30 cellular contexts compared by ENCODE assay signal in genomic region chr1:152969036-152969435, GRCh38. TPM values are rescaled to one million over a fixed set of nuclear protein-coding genes. Genes with fewer than 3 reads are reported as not detected.
"Had no signal": no experiment of that assay in that cellular context is flagged by ENCODE, and none has a peak within 500 bp of the region (broad histone marks: within the 10 kb centered on the region; RNA-seq: fewer than 3 reads in every experiment).

No MANE protein-coding gene starts in this region.

- H3K36me3 ChIP-seq: brain microvascular endothelial cell, cardiac muscle cell, Peyer's patch had no signal

- H3K4me1 ChIP-seq: Peyer's patch had no signal

- H3K27me3 ChIP-seq: brain microvascular endothelial cell, cardiac muscle cell, Peyer's patch had no signal

- DNase-seq: activated CD4-positive, alpha-beta T cell treated with anti-CD3 and anti-CD28 coated beads for 48 hours; activated CD4-positive, alpha-beta T cell treated with anti-CD3 and anti-CD28 coated beads, Interleukin-2, amount 50 U/mL, for 4 hours; activated CD4-positive, CD25-positive, alpha-beta regulatory T cell treated with anti-CD3 and anti-CD28 coated beads, Interleukin-2, amount 50 U/mL, for 72 hours; activated CD8-positive, alpha-beta memory T cell treated with anti-CD3 and anti-CD28 coated beads, Interleukin-2, amount 50 U/mL, for 48 hours; activated CD8-positive, alpha-beta T cell treated with anti-CD3 and anti-CD28 coated beads, Interleukin-2, amount 10 ng/mL, durations not matched to agents 7 days and 5 days; activated effector memory CD4-positive, alpha-beta T cell treated with Interleukin-2 at 50 U/mL for 16 hours; activated naive CD4-positive, alpha-beta T cell; activated T-cell treated with anti-CD3 and anti-CD28 coated beads, Interleukin-2, amount 50 U/mL, for 1 hour; brain microvascular endothelial cell; KBM-7; NCI-H1092; NCI-H1417; NCI-H1930; NCI-H2171; NCI-H2227 treated with DMSO at 0.1 percent for 48 hours; NCI-H526 treated with DMSO at 0.1 percent for 48 hours; NCI-H82; NK-92 treated with Interleukin-12 subunit alpha and Interleukin-12 subunit beta, amount 100 ng/mL, for 24 hours; Peyer's patch; SHP77; T-helper 17 cell; T-helper 9 cell had no signal

- H3K27ac ChIP-seq: brain microvascular endothelial cell, cardiac muscle cell, Peyer's patch, RWPE1 had no signal

- H3K4me3 ChIP-seq: cardiac muscle cell, Peyer's patch had no signal

- H3K9me3 ChIP-seq: Peyer's patch had no signal

RNA-seq across cellular contexts. Expression of gene SPRR4, which starts 1.4 kb away (rescaled TPM):
- total RNA-seq: activated CD8-positive, alpha-beta T cell treated with anti-CD3 and anti-CD28 coated beads, Interleukin-2, amount 10 ng/mL, durations not matched to agents 7 days and 5 days; activated T-helper 1 cell treated with anti-CD3 and anti-CD28 coated beads, Interleukin-12 subunit alpha, Interleukin-12 subunit beta, Interleukin-2, Interleukin-4 antibody, amounts not matched to agents 30 ng/mL and 10 ng/mL and 1 ng/mL, durations not matched to agents 14 hours and 24 hours and 36 hours; cardiac muscle cell; LHCN-M2; M059J; NCI-H460; Peyer's patch; SK-MEL-5; T-helper 17 cell; WTC11 had no signal
- polyA plus RNA-seq: cardiac muscle cell had no signal

RNA-seq across cellular contexts. Expression of gene SPRR1A, which starts 14.8 kb away (rescaled TPM):
- total RNA-seq: activated CD8-positive, alpha-beta T cell treated with anti-CD3 and anti-CD28 coated beads, Interleukin-2, amount 10 ng/mL, durations not matched to agents 7 days and 5 days; activated T-helper 1 cell treated with anti-CD3 and anti-CD28 coated beads, Interleukin-12 subunit alpha, Interleukin-12 subunit beta, Interleukin-2, Interleukin-4 antibody, amounts not matched to agents 30 ng/mL and 10 ng/mL and 1 ng/mL, durations not matched to agents 14 hours and 24 hours and 36 hours; cardiac muscle cell; LHCN-M2; M059J; NCI-H460; Peyer's patch; SK-MEL-5; T-helper 17 cell; WTC11 had no signal
- polyA plus RNA-seq: cardiac muscle cell had no signal

RNA-seq across cellular contexts. Expression of gene SPRR5, which starts 22.0 kb away (rescaled TPM):
- total RNA-seq: activated CD8-positive, alpha-beta T cell treated with anti-CD3 and anti-CD28 coated beads, Interleukin-2, amount 10 ng/mL, durations not matched to agents 7 days and 5 days; activated T-helper 1 cell treated with anti-CD3 and anti-CD28 coated beads, Interleukin-12 subunit alpha, Interleukin-12 subunit beta, Interleukin-2, Interleukin-4 antibody, amounts not matched to agents 30 ng/mL and 10 ng/mL and 1 ng/mL, durations not matched to agents 14 hours and 24 hours and 36 hours; cardiac muscle cell; LHCN-M2; M059J; NCI-H460; Peyer's patch; SK-MEL-5; T-helper 17 cell; WTC11 had no signal
- polyA plus RNA-seq: cardiac muscle cell had no signal

RNA-seq across cellular contexts. Expression of gene SPRR3, which starts 32.5 kb away (rescaled TPM):
- total RNA-seq: activated CD8-positive, alpha-beta T cell treated with anti-CD3 and anti-CD28 coated beads, Interleukin-2, amount 10 ng/mL, durations not matched to agents 7 days and 5 days; activated T-helper 1 cell treated with anti-CD3 and anti-CD28 coated beads, Interleukin-12 subunit alpha, Interleukin-12 subunit beta, Interleukin-2, Interleukin-4 antibody, amounts not matched to agents 30 ng/mL and 10 ng/mL and 1 ng/mL, durations not matched to agents 14 hours and 24 hours and 36 hours; cardiac muscle cell; LHCN-M2; M059J; NCI-H460; SK-MEL-5; T-helper 17 cell; WTC11 had no signal
- polyA plus RNA-seq: cardiac muscle cell had no signal
